Comparison of ENCODE assay signal across 21 cellular contexts in genomic region chr4:31741321-31741720, GRCh38.
"Had no signal": no experiment of that assay in that cellular context is flagged by ENCODE, and none has a peak within 500 bp of the region (broad histone marks: within the 10 kb centered on the region; RNA-seq: fewer than 3 reads in every experiment).

No MANE protein-coding gene starts in this region.

- H3K27ac ChIP-seq: thyroid gland had no signal

- H3K36me3 Mint-ChIP-seq: activated CD8-positive, alpha-beta memory T cell treated with anti-CD3 and anti-CD28 coated beads, Interleukin-2, amount 10 ng/mL, durations not matched to agents 7 days and 5 days; activated naive CD8-positive, alpha-beta T cell; mesothelial cell of epicardium had no signal

- H3K4me1 Mint-ChIP-seq: activated CD4-positive, alpha-beta memory T cell treated with anti-CD3 and anti-CD28 coated beads, Interleukin-2, amount 10 ng/mL, durations not matched to agents 7 days and 5 days; activated CD8-positive, alpha-beta memory T cell treated with anti-CD3 and anti-CD28 coated beads, Interleukin-2, amount 10 ng/mL, durations not matched to agents 7 days and 5 days; endodermal cell had no signal

- H3K27me3 ChIP-seq: thyroid gland had no signal

- DNase-seq: activated CD4-positive, alpha-beta memory T cell treated with anti-CD3 and anti-CD28 coated beads, Interleukin-2, amount 10 ng/mL, durations not matched to agents 7 days and 5 days; activated CD4-positive, alpha-beta T cell treated with anti-CD3 and anti-CD28 coated beads for 48 hours; activated CD4-positive, CD25-positive, alpha-beta regulatory T cell; activated CD8-positive, alpha-beta memory T cell treated with anti-CD3 and anti-CD28 coated beads, Interleukin-2, amount 10 ng/mL, durations not matched to agents 7 days and 5 days; amygdala; caudate nucleus; endodermal cell; hypothalamus; occipital lobe; retina; stimulated activated CD4-positive, alpha-beta T cell treated with anti-CD3 and anti-CD28 coated beads, Interleukin-12 subunit alpha, Interleukin-12 subunit beta, amount 100 ng/mL, for 4 hours; stimulated activated CD4-positive, alpha-beta T cell treated with anti-CD3 and anti-CD28 coated beads, Interleukin-1b, Interleukin-23, amount 100 ng/mL, for 48 hours; stimulated activated naive CD4-positive, alpha-beta T cell treated with Interleukin-2 at 50 U/mL for 16 hours; thyroid gland had no signal

- H3K4me3 Mint-ChIP-seq: activated CD4-positive, alpha-beta memory T cell treated with anti-CD3 and anti-CD28 coated beads, Interleukin-2, amount 10 ng/mL, durations not matched to agents 7 days and 5 days; activated CD8-positive, alpha-beta memory T cell treated with anti-CD3 and anti-CD28 coated beads, Interleukin-2, amount 10 ng/mL, durations not matched to agents 7 days and 5 days; activated naive CD8-positive, alpha-beta T cell; endodermal cell; mesothelial cell of epicardium had no signal

- FAIRE-seq: colon, frontal cortex, keratinocyte had no signal

- H3K9me3 ChIP-seq: thyroid gland had no signal

- H3K4me1 ChIP-seq: thyroid gland had no signal

- H3K9me3 Mint-ChIP-seq: activated CD4-positive, alpha-beta memory T cell treated with anti-CD3 and anti-CD28 coated beads, Interleukin-2, amount 10 ng/mL, durations not matched to agents 7 days and 5 days; endodermal cell; mesothelial cell of epicardium had no signal

- ATAC-seq: activated CD8-positive, alpha-beta memory T cell treated with anti-CD3 and anti-CD28 coated beads, Interleukin-2, amount 10 ng/mL, durations not matched to agents 7 days and 5 days; left lobe of liver had no signal

- H3K27me3 Mint-ChIP-seq: activated CD4-positive, alpha-beta memory T cell treated with anti-CD3 and anti-CD28 coated beads, Interleukin-2, amount 10 ng/mL, durations not matched to agents 7 days and 5 days; activated CD8-positive, alpha-beta memory T cell treated with anti-CD3 and anti-CD28 coated beads, Interleukin-2, amount 10 ng/mL, durations not matched to agents 7 days and 5 days; activated naive CD8-positive, alpha-beta T cell had no signal

- H3K36me3 ChIP-seq: thyroid gland had no signal

- H3K4me3 ChIP-seq: lung, thyroid gland had no signal

- H3K27ac Mint-ChIP-seq: activated CD4-positive, alpha-beta memory T cell treated with anti-CD3 and anti-CD28 coated beads, Interleukin-2, amount 10 ng/mL, durations not matched to agents 7 days and 5 days; activated CD8-positive, alpha-beta memory T cell treated with anti-CD3 and anti-CD28 coated beads, Interleukin-2, amount 10 ng/mL, durations not matched to agents 7 days and 5 days; activated naive CD8-positive, alpha-beta T cell; endodermal cell; mesothelial cell of epicardium had no signal
